In genomic region chr3:159654183-159655134, GRCh38 we compare ENCODE assay signal across 16 cellular contexts.
"Had no signal": no experiment of that assay in that cellular context is flagged by ENCODE, and none has a peak within 500 bp of the region (broad histone marks: within the 10 kb centered on the region; RNA-seq: fewer than 3 reads in every experiment).

No MANE protein-coding gene starts in this region.

- H3K27ac Mint-ChIP-seq: activated CD4-positive, alpha-beta memory T cell treated with anti-CD3 and anti-CD28 coated beads, Interleukin-2, amount 10 ng/mL, durations not matched to agents 7 days and 5 days; activated naive CD4-positive, alpha-beta T cell treated with anti-CD3 and anti-CD28 coated beads, Interleukin-2, amount 50 U/mL, for 24 hours; activated T-cell treated with anti-CD3 and anti-CD28 coated beads, Interleukin-2, amount 50 U/mL, for 24 hours; stimulated activated effector memory CD8-positive, alpha-beta T cell treated with anti-CD3 and anti-CD28 coated beads, Interleukin-12 subunit alpha, Interleukin-12 subunit beta, amount 100 ng/mL, for 72 hours; T-helper 1 cell treated with Interleukin-12 subunit alpha and Interleukin-12 subunit beta and Interleukin-4 antibody, amounts not matched to agents 30 μg/mL and 1 μg/mL, for 36 hours had no signal

- H3K9me3 Mint-ChIP-seq: activated CD4-positive, alpha-beta memory T cell treated with anti-CD3 and anti-CD28 coated beads, Interleukin-2, amount 10 ng/mL, durations not matched to agents 7 days and 5 days; activated naive CD4-positive, alpha-beta T cell treated with anti-CD3 and anti-CD28 coated beads, Interleukin-2, amount 50 U/mL, for 24 hours; activated T-cell treated with anti-CD3 and anti-CD28 coated beads, Interleukin-2, amount 50 U/mL, for 24 hours; neural crest cell; stimulated activated effector memory CD8-positive, alpha-beta T cell treated with anti-CD3 and anti-CD28 coated beads, Interleukin-12 subunit alpha, Interleukin-12 subunit beta, amount 100 ng/mL, for 72 hours; T-helper 1 cell treated with Interleukin-12 subunit alpha and Interleukin-12 subunit beta and Interleukin-4 antibody, amounts not matched to agents 30 μg/mL and 1 μg/mL, for 36 hours had no signal

- H3K36me3 Mint-ChIP-seq: activated naive CD4-positive, alpha-beta T cell treated with anti-CD3 and anti-CD28 coated beads, Interleukin-2, amount 50 U/mL, for 24 hours; stimulated activated effector memory CD8-positive, alpha-beta T cell treated with anti-CD3 and anti-CD28 coated beads, Interleukin-12 subunit alpha, Interleukin-12 subunit beta, amount 100 ng/mL, for 72 hours had no signal

- H3K27me3 ChIP-seq: adrenal gland, esophagus squamous epithelium, tibial artery, uterus had no signal

- H3K27me3 Mint-ChIP-seq: activated CD4-positive, alpha-beta memory T cell treated with anti-CD3 and anti-CD28 coated beads, Interleukin-2, amount 10 ng/mL, durations not matched to agents 7 days and 5 days; activated naive CD4-positive, alpha-beta T cell treated with anti-CD3 and anti-CD28 coated beads, Interleukin-2, amount 50 U/mL, for 24 hours had no signal

- H3K4me3 Mint-ChIP-seq: activated CD4-positive, alpha-beta memory T cell treated with anti-CD3 and anti-CD28 coated beads, Interleukin-2, amount 10 ng/mL, durations not matched to agents 7 days and 5 days; activated naive CD4-positive, alpha-beta T cell treated with anti-CD3 and anti-CD28 coated beads, Interleukin-2, amount 50 U/mL, for 24 hours; activated T-cell treated with anti-CD3 and anti-CD28 coated beads, Interleukin-2, amount 50 U/mL, for 24 hours; neural crest cell; stimulated activated effector memory CD8-positive, alpha-beta T cell treated with anti-CD3 and anti-CD28 coated beads, Interleukin-12 subunit alpha, Interleukin-12 subunit beta, amount 100 ng/mL, for 72 hours; T-helper 1 cell treated with Interleukin-12 subunit alpha and Interleukin-12 subunit beta and Interleukin-4 antibody, amounts not matched to agents 30 μg/mL and 1 μg/mL, for 36 hours had no signal

- H3K27ac ChIP-seq: adrenal gland, esophagus squamous epithelium, prostate gland, tibial artery, uterus, WERI-Rb-1 had no signal

- ATAC-seq: stimulated activated effector memory CD8-positive, alpha-beta T cell treated with anti-CD3 and anti-CD28 coated beads, Interleukin-12 subunit alpha, Interleukin-12 subunit beta, amount 100 ng/mL, for 72 hours had no signal

- H3K36me3 ChIP-seq: adrenal gland, esophagus squamous epithelium, prostate gland, tibial artery, uterus, WERI-Rb-1 had no signal

- H3K9me3 ChIP-seq: adrenal gland, esophagus squamous epithelium, prostate gland, tibial artery, uterus had no signal

- H3K4me3 ChIP-seq: adrenal gland, esophagus squamous epithelium, prostate gland, tibial artery, uterus had no signal

- H3K4me1 Mint-ChIP-seq: activated CD4-positive, alpha-beta memory T cell treated with anti-CD3 and anti-CD28 coated beads, Interleukin-2, amount 10 ng/mL, durations not matched to agents 7 days and 5 days; activated naive CD4-positive, alpha-beta T cell treated with anti-CD3 and anti-CD28 coated beads, Interleukin-2, amount 50 U/mL, for 24 hours; neural crest cell; stimulated activated effector memory CD8-positive, alpha-beta T cell treated with anti-CD3 and anti-CD28 coated beads, Interleukin-12 subunit alpha, Interleukin-12 subunit beta, amount 100 ng/mL, for 72 hours had no signal

- DNase-seq: activated CD4-positive, alpha-beta memory T cell treated with anti-CD3 and anti-CD28 coated beads, Interleukin-2, amount 10 ng/mL, durations not matched to agents 7 days and 5 days; activated effector memory CD4-positive, alpha-beta T cell treated with Interleukin-2 at 50 U/mL for 16 hours; activated T-cell treated with anti-CD3 and anti-CD28 coated beads, Interleukin-2, amount 50 U/mL, for 24 hours; caudate nucleus; esophagus squamous epithelium; midbrain; stimulated activated CD4-positive, alpha-beta T cell treated with anti-CD3 and anti-CD28 coated beads, Interleukin-12 subunit alpha, Interleukin-12 subunit beta, amount 100 ng/mL, for 4 hours; tibial artery; uterus; WERI-Rb-1 had no signal

- H3K4me1 ChIP-seq: adrenal gland, esophagus squamous epithelium, prostate gland, tibial artery, uterus had no signal
